ENCODE assay signal across 20 cellular contexts in genomic region chr5:71666321-71666720, GRCh38. TPM values are rescaled to one million over a fixed set of nuclear protein-coding genes. Genes with fewer than 3 reads are reported as not detected.
DNase-seq lines count a peak whose midpoint lies in the region; ATAC-seq, FAIRE-seq and TF ChIP-seq lines count a peak whose summit lies in the region.
"Had no signal": no experiment of that assay in that cellular context is flagged by ENCODE, and none has a peak within 500 bp of the region (broad histone marks: within the 10 kb centered on the region; RNA-seq: fewer than 3 reads in every experiment).

No MANE protein-coding gene starts in this region.

- no peak for ATAC-seq in CD4-positive, alpha-beta T cell (ENCODE audit: poor library complexity)
- ATAC-seq: HepG2 had no signal

- peak overlapping the region; percentile 44 for H3K27ac ChIP-seq in 22Rv1
- no peak overlapping the region for H3K27ac ChIP-seq in CD4-positive, alpha-beta T cell (ENCODE audit: low read depth, low read length)

- H3K27ac Mint-ChIP-seq in mesothelial cell of epicardium = peak overlapping the region; percentile 18
- no peak overlapping the region for H3K27ac Mint-ChIP-seq in CD4-positive, alpha-beta T cell
- H3K27ac Mint-ChIP-seq: CD4-positive, alpha-beta memory T cell; HFFc6 had no signal

- H3K27me3 Mint-ChIP-seq in mesothelial cell of epicardium (ENCODE audit: low read depth) = peaks cover 12% of the 10 kb centered on the region
- H3K27me3 Mint-ChIP-seq in CD4-positive, alpha-beta T cell = no peaks in the 10 kb centered on the region

- H3K9me3 ChIP-seq in CD4-positive, alpha-beta T cell (ENCODE audit: control insufficient read depth, low read length) = no peaks in the 10 kb centered on the region

- no peaks in the 10 kb centered on the region for H3K27me3 ChIP-seq in CD4-positive, alpha-beta T cell (ENCODE audit: control insufficient read depth, insufficient read depth, low read length)

- intact Hi-C loops in CD4-positive, alpha-beta T cell (cut with DNase I, micrococcal nuclease) = no loop called here

- no peaks in the 10 kb centered on the region for H3K9me3 Mint-ChIP-seq in mesothelial cell of epicardium
- H3K9me3 Mint-ChIP-seq in CD4-positive, alpha-beta T cell = no peaks in the 10 kb centered on the region
- H3K9me3 Mint-ChIP-seq: CD4-positive, alpha-beta memory T cell; HFFc6 had no signal

- H3K36me3 Mint-ChIP-seq in mesothelial cell of epicardium = no peaks in the 10 kb centered on the region
- no peaks in the 10 kb centered on the region for H3K36me3 Mint-ChIP-seq in CD4-positive, alpha-beta T cell (ENCODE audit: low read depth)
- H3K36me3 Mint-ChIP-seq: CD4-positive, alpha-beta memory T cell had no signal

- CTCF ChIA-PET in CD4-positive, alpha-beta T cell (lab: Charles Lee) = no interaction called here

- no peak for TF ChIP-seq CTCF in 22Rv1 (IDR thresholded peaks at IDR 0.05)
- no peak for TF ChIP-seq CTCF in mesothelial cell of epicardium (IDR thresholded peaks at IDR 0.05; ENCODE audit: unreplicated experiment)
- no peak for TF ChIP-seq CTCF in CD4-positive, alpha-beta T cell (IDR thresholded peaks at IDR 0.05)

- DNase-seq in NCI-H1417 (lab: John Stamatoyannopoulos, UW) (peak in 2 of 3 experiments; percentile 6 to 46), NCI-H1417 treated with DMSO at 0.1 percent for 48 hours (lab: John Stamatoyannopoulos, UW) (no peak), NCI-H446 treated with DMSO at 0.1 percent for 48 hours (lab: John Stamatoyannopoulos, UW) (peak; percentile 55), mesothelial cell of epicardium (ENCODE audit: low spot score in 2 of 2, unreplicated experiment in 2 of 2) (no peak), AG08395 (ENCODE audit: low spot score) (no peak), RCC 7860 (ENCODE audit: low spot score) (no peak)
- DNase-seq in CD4-positive, alpha-beta T cell = no peak
- DNase-seq: 8988T; C1 segment of cervical spinal cord; CD4-positive, alpha-beta memory T cell; DND-41; GDM1; HCEC 1CT; HFFc6 had no signal

- no peak for FAIRE-seq in RCC 7860 (lab: Jason Lieb, UNC)
- FAIRE-seq: GM12892, GM19239, HepG2, HTR-8/SVneo had no signal

- H3K4me3 Mint-ChIP-seq in mesothelial cell of epicardium = no peak overlapping the region
- no peak overlapping the region for H3K4me3 Mint-ChIP-seq in CD4-positive, alpha-beta T cell
- H3K4me3 Mint-ChIP-seq: CD4-positive, alpha-beta memory T cell; HFFc6 had no signal

- peaks cover 13% of the 10 kb centered on the region for H3K4me1 Mint-ChIP-seq in mesothelial cell of epicardium
- no peaks in the 10 kb centered on the region for H3K4me1 Mint-ChIP-seq in CD4-positive, alpha-beta T cell (ENCODE audit: low read depth)
- H3K4me1 Mint-ChIP-seq: CD4-positive, alpha-beta memory T cell had no signal

- POLR2A ChIA-PET in CD4-positive, alpha-beta T cell (lab: Charles Lee) = no interaction called here

RNA-seq across cellular contexts. Expression of gene CARTPT, which starts 52.8 kb away (rescaled TPM):
- total RNA-seq in mesothelial cell of epicardium = not detected in 3 replicates
- not detected for total RNA-seq in CD4-positive, alpha-beta T cell
- total RNA-seq: CD4-positive, alpha-beta memory T cell; H4; HepG2; HFFc6 had no signal

Comparison
In these comparisons a context has a peak if more than half of its experiments do, and no peak if none do; other contexts are left out.
1. DNase-seq: peak in NCI-H1417 (2 of 3) and NCI-H446 treated with DMSO at 0.1 percent for 48 hours (single experiment); none in NCI-H1417 treated with DMSO at 0.1 percent for 48 hours (single experiment), mesothelial cell of epicardium (0 of 2), CD4-positive, alpha-beta T cell (0 of 10), AG08395 (single experiment) and RCC 7860 (single experiment).